Comparison of ENCODE assay signal across 15 cellular contexts in genomic region chr16:73199214-73199613, GRCh38.
"Had no signal": no experiment of that assay in that cellular context is flagged by ENCODE, and none has a peak within 500 bp of the region (broad histone marks: within the 10 kb centered on the region; RNA-seq: fewer than 3 reads in every experiment).

No MANE protein-coding gene starts in this region.

- DNase-seq: activated CD4-positive, alpha-beta memory T cell treated with anti-CD3 and anti-CD28 coated beads for 36 hours; activated CD4-positive, CD25-positive, alpha-beta regulatory T cell treated with anti-CD3 and anti-CD28 coated beads, Interleukin-2, amount 50 U/mL, for 72 hours; activated gamma-delta T cell treated with Interleukin-2 at 50 U/mL for 16 hours; activated T-cell treated with anti-CD3 and anti-CD28 coated beads, Interleukin-2, amount 50 U/mL, for 4 hours; aorta; esophagus squamous epithelium; foreskin fibroblast; occipital lobe; sigmoid colon; stimulated activated CD4-positive, alpha-beta T cell treated with anti-CD3 and anti-CD28 coated beads, Interleukin-12 subunit alpha, Interleukin-12 subunit beta, amount 100 ng/mL, for 4 hours; stimulated activated naive CD8-positive, alpha-beta T cell treated with anti-CD3 and anti-CD28 coated beads, Interleukin-15, amount 100 ng/mL, for 72 hours; testis; upper lobe of right lung had no signal

- H3K9me3 ChIP-seq: breast epithelium, esophagus squamous epithelium, sigmoid colon, testis, upper lobe of right lung had no signal

- ATAC-seq: activated T-cell treated with anti-CD3 and anti-CD28 coated beads, Interleukin-2, amount 50 U/mL, for 4 hours; natural killer cell treated with Interleukin-12 subunit alpha and Interleukin-12 subunit beta and Interleukin-15 and Interleukin-18, amount 100 ng/mL, for 72 hours; stimulated activated naive CD8-positive, alpha-beta T cell treated with anti-CD3 and anti-CD28 coated beads, Interleukin-15, amount 100 ng/mL, for 72 hours; upper lobe of right lung had no signal

- H3K27ac ChIP-seq: breast epithelium, esophagus squamous epithelium, sigmoid colon, testis, upper lobe of right lung had no signal

- H3K36me3 ChIP-seq: breast epithelium, esophagus squamous epithelium, sigmoid colon, upper lobe of right lung had no signal

- H3K4me1 ChIP-seq: breast epithelium, esophagus squamous epithelium, testis, upper lobe of right lung had no signal

- H3K4me3 ChIP-seq: breast epithelium, esophagus squamous epithelium, sigmoid colon, testis, upper lobe of right lung had no signal

- H3K27me3 ChIP-seq: breast epithelium, esophagus squamous epithelium, sigmoid colon, testis, upper lobe of right lung had no signal
